ENCODE assay signal across 15 cellular contexts in the genomic region with DNA sequence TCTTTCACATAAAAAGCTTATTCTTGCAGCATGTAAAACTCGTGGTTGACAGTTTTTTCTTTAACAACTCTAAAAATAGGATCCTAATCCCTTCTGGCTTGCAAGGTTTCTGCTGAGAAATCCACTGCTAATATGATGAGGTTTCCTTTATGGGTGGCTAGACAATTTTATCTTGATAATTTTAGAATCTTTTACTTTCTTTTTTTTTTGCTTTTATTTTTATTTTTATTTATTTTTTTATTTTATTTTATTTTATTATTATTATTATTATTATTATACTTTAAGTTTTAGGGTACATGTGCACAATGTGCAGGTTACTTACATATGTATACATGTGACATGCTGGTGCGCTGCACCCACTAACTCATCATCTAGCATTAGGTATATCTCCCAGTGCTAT. TPM values are rescaled to one million over a fixed set of nuclear protein-coding genes. Genes with fewer than 3 reads are reported as not detected.
"Had no signal": no experiment of that assay in that cellular context is flagged by ENCODE, and none has a peak within 500 bp of the region (broad histone marks: within the 10 kb centered on the region; RNA-seq: fewer than 3 reads in every experiment).

No MANE protein-coding gene starts in this region.

RNA-seq across cellular contexts. Expression of gene OR10J5, which starts 11.0 kb away (rescaled TPM):
- total RNA-seq: stomach, subcutaneous adipose tissue, suprapubic skin, temporal lobe, testis, thoracic aorta, thyroid gland, tibial nerve, transverse colon, upper lobe of left lung, upper lobe of right lung, ureter, urinary bladder, uterus, vagina had no signal
